In genomic region chr5:66974256-66974655, GRCh38 we compare ENCODE assay signal across 22 cellular contexts.
"Had no signal": no experiment of that assay in that cellular context is flagged by ENCODE, and none has a peak within 500 bp of the region (broad histone marks: within the 10 kb centered on the region; RNA-seq: fewer than 3 reads in every experiment).

No MANE protein-coding gene starts in this region.

- DNase-seq: activated CD4-positive, alpha-beta memory T cell treated with anti-CD3 and anti-CD28 coated beads for 36 hours; activated CD4-positive, alpha-beta T cell treated with anti-CD3 and anti-CD28 coated beads for 4 hours; activated CD8-positive, alpha-beta memory T cell treated with anti-CD3 and anti-CD28 coated beads, Interleukin-2, amount 50 U/mL, for 48 hours; activated gamma-delta T cell treated with Interleukin-2 at 50 U/mL for 16 hours; activated naive CD4-positive, alpha-beta T cell treated with anti-CD3 and anti-CD28 coated beads, Interleukin-2, amount 50 U/mL, for 16 hours; activated T-cell treated with anti-CD3 and anti-CD28 coated beads, Interleukin-2, amount 50 U/mL, for 24 hours; amygdala; dermis blood vessel endothelial cell; effector CD4-positive, alpha-beta T cell; head of caudate nucleus; hypothalamus; immature natural killer cell; kidney; midbrain; naive thymus-derived CD4-positive, alpha-beta T cell; ovary; right lobe of liver; stimulated activated CD4-positive, alpha-beta T cell treated with anti-CD3 and anti-CD28 coated beads, Interleukin-4, amount 100 ng/mL, for 1 hour; stimulated activated naive CD8-positive, alpha-beta T cell treated with anti-CD3 and anti-CD28 coated beads, Interleukin-15, amount 100 ng/mL, for 72 hours; substantia nigra; uterus had no signal

- ATAC-seq: activated T-helper 17 cell treated with anti-CD3 and anti-CD28 coated beads, Interleukin-2, amount 50 U/mL, for 72 hours; naive thymus-derived CD4-positive, alpha-beta T cell; right lobe of liver; stimulated activated naive CD8-positive, alpha-beta T cell treated with anti-CD3 and anti-CD28 coated beads, Interleukin-15, amount 100 ng/mL, for 72 hours had no signal
